Comparison of ENCODE assay signal across 14 cellular contexts in genomic region chr6:80425089-80425823, GRCh38.
DNase-seq lines count a peak whose midpoint lies in the region; ATAC-seq and TF ChIP-seq lines count a peak whose summit lies in the region.
"Had no signal": no experiment of that assay in that cellular context is flagged by ENCODE, and none has a peak within 500 bp of the region (broad histone marks: within the 10 kb centered on the region; RNA-seq: fewer than 3 reads in every experiment).

No MANE protein-coding gene starts in this region.

- H3K4me2 ChIP-seq in Loucy (ENCODE audit: low read depth, low read length, poor library complexity, severe bottlenecking): peak overlapping the region; percentile 10
- no peak overlapping the region for H3K4me2 ChIP-seq in mesenchymal stem cell (ENCODE audit: low read length, poor library complexity, severe bottlenecking)

- H2BK15ac ChIP-seq in mesenchymal stem cell (ENCODE audit: low read depth, poor library complexity, severe bottlenecking): no peak overlapping the region

- H3K23ac ChIP-seq in mesenchymal stem cell (ENCODE audit: low read length in 2 of 2): no peak overlapping the region

- H3K36me3 Mint-ChIP-seq in activated CD8-positive, alpha-beta T cell treated with anti-CD3 and anti-CD28 coated beads, Interleukin-2, amount 10 ng/mL, durations not matched to agents 7 days and 5 days (ENCODE audit: low read depth): no peaks in the 10 kb centered on the region

- intact Hi-C loops in body of pancreas (cut with DNase I): no loop called here

- CTCF ChIA-PET in activated CD8-positive, alpha-beta T cell treated with anti-CD3 and anti-CD28 coated beads, Interleukin-2, amount 10 ng/mL, durations not matched to agents 7 days and 5 days (lab: Charles Lee): interaction anchor here (1.0 kb wide), 1 partner anchor 211 kb away, joined by 3 read pairs; no protein-coding TSS in a partner anchor

- no peak overlapping the region for H3K4me3 Mint-ChIP-seq in activated CD8-positive, alpha-beta T cell treated with anti-CD3 and anti-CD28 coated beads, Interleukin-2, amount 10 ng/mL, durations not matched to agents 7 days and 5 days
- H3K4me3 Mint-ChIP-seq: activated T-helper 17 cell treated with anti-CD3 and anti-CD28 coated beads, Interleukin-2, amount 50 U/mL, for 72 hours had no signal

- no peak overlapping the region for H2AK5ac ChIP-seq in mesenchymal stem cell (ENCODE audit: low read length, severe bottlenecking)

- H4K8ac ChIP-seq in mesenchymal stem cell (ENCODE audit: low read length): no peak overlapping the region

- no peaks in the 10 kb centered on the region for H4K20me1 ChIP-seq in Loucy (ENCODE audit: insufficient read depth, low read length, poor library complexity, severe bottlenecking)

- H2BK12ac ChIP-seq in mesenchymal stem cell (ENCODE audit: low read length in 2 of 2): no peak overlapping the region

- TF ChIP-seq CTCF in AG10803 (conservative IDR thresholded peaks at IDR 0.05; ENCODE audit: low read length) (peak; percentile 24; the same call in 1 of the 2 replicates), Loucy (conservative IDR thresholded peaks at IDR 0.05; ENCODE audit: low read length) (no peak; the same call in 1 of the 2 replicates), body of pancreas (IDR thresholded peaks at IDR 0.05) (no peak)

- H3K27ac ChIP-seq in body of pancreas (no peak overlapping the region), mesenchymal stem cell (ENCODE audit: low read length, poor library complexity, severe bottlenecking) (no peak overlapping the region)
- H3K27ac ChIP-seq: thoracic aorta had no signal

- DNase-seq in AG10803 (ENCODE audit: low read depth): peak; percentile 100
- peak in 1 of 4 donors; percentile 11 for DNase-seq in body of pancreas
- peak; percentile 86 for DNase-seq in mesenchymal stem cell
- DNase-seq in NOMO-1 (lab: John Stamatoyannopoulos, UW; ENCODE audit: unreplicated experiment in 2 of 2): no peak
- no peak for DNase-seq in cerebellar cortex (ENCODE audit: low spot score)
- DNase-seq in activated CD8-positive, alpha-beta T cell treated with anti-CD3 and anti-CD28 coated beads, Interleukin-2, amount 10 ng/mL, durations not matched to agents 7 days and 5 days: no peak
- DNase-seq: activated CD4-positive, CD25-positive, alpha-beta regulatory T cell treated with anti-CD3 and anti-CD28 coated beads, Interleukin-2, amount 50 U/mL, for 72 hours; NCI-H1048; NCI-H510A had no signal

- no peak overlapping the region for H3K14ac ChIP-seq in mesenchymal stem cell (ENCODE audit: low read length in 2 of 2)

- H3K27me3 ChIP-seq in Loucy (ENCODE audit: insufficient read depth, low read length, poor library complexity, severe bottlenecking) (no peaks in the 10 kb centered on the region), body of pancreas (no peaks in the 10 kb centered on the region), mesenchymal stem cell (ENCODE audit: control insufficient read depth in 1 of 2, insufficient read depth in 1 of 2, low read length in 2 of 2) (no peaks in the 10 kb centered on the region)

- no peak overlapping the region for H3K9ac ChIP-seq in Loucy (ENCODE audit: low read depth, low read length, poor library complexity, severe bottlenecking)
- peak overlapping the region; percentile 66 for H3K9ac ChIP-seq in mesenchymal stem cell (ENCODE audit: low read length)

- 78 to 80% methylated on average over 2 of the region's 2 CpGs for WGBS in body of pancreas, 2 donors
- WGBS in mesenchymal stem cell: 0% methylated on average over 1 of the region's 2 CpGs

- ATAC-seq in body of pancreas: peak; percentile 33
- no peak for ATAC-seq in GM19328 (IDR thresholded peaks at IDR 0.05; ENCODE audit: unreplicated experiment)
- ATAC-seq in activated CD8-positive, alpha-beta T cell treated with anti-CD3 and anti-CD28 coated beads, Interleukin-2, amount 10 ng/mL, durations not matched to agents 7 days and 5 days: no peak
- ATAC-seq: activated T-helper 17 cell treated with anti-CD3 and anti-CD28 coated beads, Interleukin-2, amount 50 U/mL, for 72 hours; Right ventricle myocardium inferior had no signal

- H3K4me3 ChIP-seq in AG10803 (ENCODE audit: low read length) (no peak overlapping the region), Loucy (ENCODE audit: low read length, poor library complexity, severe bottlenecking) (no peak overlapping the region), body of pancreas (no peak overlapping the region), mesenchymal stem cell (ENCODE audit: insufficient read depth in 1 of 2, low read depth in 1 of 2, low read length in 2 of 2) (no peak overlapping the region)
- H3K4me3 ChIP-seq: thoracic aorta had no signal

- H3K79me2 ChIP-seq in Loucy (ENCODE audit: insufficient read depth, low read length): no peaks in the 10 kb centered on the region

- H2AFZ ChIP-seq in Loucy (ENCODE audit: low read length): no peak overlapping the region
- no peak overlapping the region for H2AFZ ChIP-seq in mesenchymal stem cell (ENCODE audit: low read depth, low read length)

- H3K9me2 ChIP-seq in Loucy (replicated peaks; ENCODE audit: low read depth, low read length): no peaks in the 10 kb centered on the region

- no peaks in the 10 kb centered on the region for H3K27me3 Mint-ChIP-seq in activated CD8-positive, alpha-beta T cell treated with anti-CD3 and anti-CD28 coated beads, Interleukin-2, amount 10 ng/mL, durations not matched to agents 7 days and 5 days (ENCODE audit: low read depth)
- H3K27me3 Mint-ChIP-seq: activated T-helper 17 cell treated with anti-CD3 and anti-CD28 coated beads, Interleukin-2, amount 50 U/mL, for 72 hours had no signal

- H3K79me1 ChIP-seq in mesenchymal stem cell (replicated peaks; ENCODE audit: low read length, poor library complexity, severe bottlenecking): no peaks in the 10 kb centered on the region

- H3K18ac ChIP-seq in mesenchymal stem cell (ENCODE audit: low read depth in 1 of 2, low read length in 2 of 2): no peak overlapping the region

- POLR2A ChIA-PET in activated CD8-positive, alpha-beta T cell treated with anti-CD3 and anti-CD28 coated beads, Interleukin-2, amount 10 ng/mL, durations not matched to agents 7 days and 5 days (lab: Charles Lee): no interaction called here

- no peaks in the 10 kb centered on the region for H3K4me1 ChIP-seq in Loucy (ENCODE audit: insufficient read depth, low read length, poor library complexity, severe bottlenecking)
- no peaks in the 10 kb centered on the region for H3K4me1 ChIP-seq in body of pancreas
- H3K4me1 ChIP-seq in mesenchymal stem cell (ENCODE audit: control insufficient read depth, insufficient read depth, low read depth, low read length): no peaks in the 10 kb centered on the region

- no peak overlapping the region for H3K4ac ChIP-seq in mesenchymal stem cell (ENCODE audit: low read depth in 1 of 2, low read length in 2 of 2)

- peaks cover 14% of the 10 kb centered on the region; the same call in 1 of the 2 replicates for H3K9me3 ChIP-seq in Loucy (ENCODE audit: insufficient read depth, low read depth, low read length)
- H3K9me3 ChIP-seq in body of pancreas: peaks cover 0 to 30% (median 0%) of the 10 kb centered on the region in 3 donors
- H3K9me3 ChIP-seq in mesenchymal stem cell (ENCODE audit: control insufficient read depth, low read length): peaks cover 44% of the 10 kb centered on the region

- H3K36me3 ChIP-seq in Loucy (ENCODE audit: insufficient read depth, low read length): no peaks in the 10 kb centered on the region
- H3K36me3 ChIP-seq in body of pancreas (replicated peaks in 1 of 2; ENCODE audit: insufficient read depth in 1 of 2, low read depth in 2 of 2): no peaks in the 10 kb centered on the region
- H3K36me3 ChIP-seq in mesenchymal stem cell (ENCODE audit: control insufficient read depth in 1 of 2, insufficient read depth in 2 of 2, low read depth in 1 of 2, low read length in 2 of 2): no peaks in the 10 kb centered on the region
- H3K36me3 ChIP-seq: thoracic aorta had no signal

- H3K9me3 Mint-ChIP-seq in activated CD8-positive, alpha-beta T cell treated with anti-CD3 and anti-CD28 coated beads, Interleukin-2, amount 10 ng/mL, durations not matched to agents 7 days and 5 days (ENCODE audit: insufficient read depth): peaks cover 22% of the 10 kb centered on the region

- no peak overlapping the region for H2BK120ac ChIP-seq in mesenchymal stem cell (ENCODE audit: low read depth, low read length)

- no peak overlapping the region for H4K91ac ChIP-seq in mesenchymal stem cell (ENCODE audit: low read length)

- H3K4me1 Mint-ChIP-seq in activated CD8-positive, alpha-beta T cell treated with anti-CD3 and anti-CD28 coated beads, Interleukin-2, amount 10 ng/mL, durations not matched to agents 7 days and 5 days (ENCODE audit: low read depth): no peaks in the 10 kb centered on the region
- H3K4me1 Mint-ChIP-seq: activated T-helper 17 cell treated with anti-CD3 and anti-CD28 coated beads, Interleukin-2, amount 50 U/mL, for 72 hours had no signal

- no peak for TF ChIP-seq POLR2A in body of pancreas (IDR thresholded peaks at IDR 0.05)

- H3K27ac Mint-ChIP-seq in activated CD8-positive, alpha-beta T cell treated with anti-CD3 and anti-CD28 coated beads, Interleukin-2, amount 10 ng/mL, durations not matched to agents 7 days and 5 days: no peak overlapping the region
- H3K27ac Mint-ChIP-seq: activated T-helper 17 cell treated with anti-CD3 and anti-CD28 coated beads, Interleukin-2, amount 50 U/mL, for 72 hours had no signal

- H2BK5ac ChIP-seq in mesenchymal stem cell (ENCODE audit: low read depth, low read length, poor library complexity, severe bottlenecking): no peak overlapping the region

- H3F3A ChIP-seq in Loucy (ENCODE audit: low read depth): no peaks in the 10 kb centered on the region

Comparison
In these comparisons a context has a peak if more than half of its experiments do, and no peak if none do; other contexts are left out.
1. DNase-seq: peak in AG10803 (single experiment) and mesenchymal stem cell (single experiment); none in NOMO-1 (0 of 2), cerebellar cortex (single experiment) and activated CD8-positive, alpha-beta T cell treated with anti-CD3 and anti-CD28 coated beads, Interleukin-2, amount 10 ng/mL, durations not matched to agents 7 days and 5 days (single experiment).